8 cellular contexts compared by ENCODE assay signal in the genomic region with DNA sequence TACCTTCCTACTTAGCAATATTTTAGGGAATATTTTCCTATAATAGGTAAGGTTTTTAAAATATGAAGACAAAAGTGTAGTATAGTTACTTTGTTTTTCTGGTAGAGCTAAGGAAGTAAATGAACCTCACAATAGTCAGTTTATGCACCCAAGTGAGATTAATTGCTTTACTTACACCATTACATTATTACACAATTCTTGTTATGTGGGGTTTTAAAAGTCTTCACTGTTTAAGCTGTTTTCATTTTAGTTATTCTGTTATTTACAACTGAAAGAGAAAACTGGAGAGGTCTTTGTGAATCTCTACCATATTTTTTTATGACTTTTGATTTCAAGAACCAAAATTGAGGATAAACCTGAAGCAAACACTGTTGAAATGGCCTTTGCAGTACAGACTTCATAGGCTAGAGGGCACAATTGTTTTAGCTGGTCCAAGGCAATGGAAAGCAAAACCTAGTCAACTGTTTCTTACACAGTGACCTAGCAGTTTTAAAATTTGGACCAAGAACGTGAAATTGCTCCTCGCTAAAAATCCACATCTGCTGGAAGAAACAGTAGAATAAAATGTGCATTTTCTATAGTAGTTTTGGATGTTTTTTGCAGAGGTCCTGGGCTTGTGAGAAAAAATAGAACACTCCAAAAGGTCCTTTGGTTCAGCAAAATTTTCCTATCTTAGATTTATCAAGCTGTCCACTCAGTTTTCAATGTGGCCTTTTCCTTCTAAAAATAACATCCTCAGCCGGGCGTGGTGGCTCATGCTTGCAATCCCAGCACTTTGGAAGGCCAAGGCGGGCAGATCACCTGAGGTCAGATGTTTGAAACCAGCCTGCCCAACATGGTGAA.
DNase-seq lines count a peak whose midpoint lies in the region; ATAC-seq and TF ChIP-seq lines count a peak whose summit lies in the region.

No MANE protein-coding gene starts in this region.

- no peaks in the 10 kb centered on the region for H3K27me3 ChIP-seq in gastrocnemius medialis

- in situ Hi-C loops in astrocyte of the cerebellum (cut with HindIII; ENCODE audit: low sequenced_read_pairs) = loop anchor here (10.0 kb wide), 1 partner anchor 54 kb away; no protein-coding TSS in a partner anchor
- in situ Hi-C loops in gastrocnemius medialis (cut with MboI; ENCODE audit: low sequenced_read_pairs in 4 of 4) = loop anchor here in 2 of 4 donors (10.0 to 25.0 kb wide), 2 partner anchors 781 to 784 kb away; no protein-coding TSS in a partner anchor

- TF ChIP-seq CTCF in astrocyte of the cerebellum (IDR thresholded peaks at IDR 0.05; ENCODE audit: low read depth, low read length, missing control alignments) (peak; percentile 90), gastrocnemius medialis (IDR thresholded peaks at IDR 0.05 in 4 of 5, conservative IDR thresholded peaks at IDR 0.05 in 1 of 5) (peak in 4 of 5 experiments; percentile 65 to 86 (median 77))

- no peak overlapping the region for H3K4me3 ChIP-seq in astrocyte of the cerebellum (ENCODE audit: low read depth, low read length)
- H3K4me3 ChIP-seq in gastrocnemius medialis = peak overlapping the region in 2 of 4 donors; percentile 13 to 44

- ATAC-seq in GM18909 (IDR thresholded peaks at IDR 0.05; ENCODE audit: poor library complexity, unreplicated experiment) (peak; percentile 97), HG03064 (IDR thresholded peaks at IDR 0.05; ENCODE audit: low read depth, unreplicated experiment) (peak; percentile 95), gastrocnemius medialis (peak; percentile 96 to 100)

- H3K4me1 ChIP-seq in gastrocnemius medialis = no peaks in the 10 kb centered on the region

- intact Hi-C loops in gastrocnemius medialis (cut with DNase I; ENCODE audit: low total_unique reads) = loop anchor here (1.0 to 5.0 kb wide), 3 partner anchors 46 to 786 kb away; no protein-coding TSS in a partner anchor

- no peak for TF ChIP-seq POLR2A in gastrocnemius medialis (IDR thresholded peaks at IDR 0.05)

- DNase-seq in DMS 273 (lab: John Stamatoyannopoulos, UW; ENCODE audit: unreplicated experiment) (peak; percentile 76), NCI-H460 (ENCODE audit: extremely low read depth, low read depth) (peak; percentile 79), astrocyte of the cerebellum (ENCODE audit: low read depth) (peak; percentile 62), hippocampal formation (lab: John Stamatoyannopoulos, UW) (peak; percentile 17 to 81), gastrocnemius medialis (peak in 1 of 2 donors; percentile 50)
- no peak for DNase-seq in stimulated activated CD4-positive, alpha-beta T cell treated with anti-CD3 and anti-CD28 coated beads, Interleukin-4, amount 100 ng/mL, for 4 hours

- peak overlapping the region; percentile 41 to 82 (median 76) for H3K27ac ChIP-seq in gastrocnemius medialis

- no peaks in the 10 kb centered on the region for H3K36me3 ChIP-seq in gastrocnemius medialis

- H3K9me3 ChIP-seq in gastrocnemius medialis = no peaks in the 10 kb centered on the region

Comparison
In these comparisons a context has a peak if more than half of its experiments do, and no peak if none do; other contexts are left out.
1. DNase-seq: peak in DMS 273 (single experiment), NCI-H460 (single experiment), astrocyte of the cerebellum (single experiment) and hippocampal formation (2 of 2); none in stimulated activated CD4-positive, alpha-beta T cell treated with anti-CD3 and anti-CD28 coated beads, Interleukin-4, amount 100 ng/mL, for 4 hours (0 of 2).
2. Peak in every context shown above with its lines, with median percentiles within 50 percentile points of each other: ATAC-seq.